ENCODE assay signal across 28 cellular contexts in the genomic region with DNA sequence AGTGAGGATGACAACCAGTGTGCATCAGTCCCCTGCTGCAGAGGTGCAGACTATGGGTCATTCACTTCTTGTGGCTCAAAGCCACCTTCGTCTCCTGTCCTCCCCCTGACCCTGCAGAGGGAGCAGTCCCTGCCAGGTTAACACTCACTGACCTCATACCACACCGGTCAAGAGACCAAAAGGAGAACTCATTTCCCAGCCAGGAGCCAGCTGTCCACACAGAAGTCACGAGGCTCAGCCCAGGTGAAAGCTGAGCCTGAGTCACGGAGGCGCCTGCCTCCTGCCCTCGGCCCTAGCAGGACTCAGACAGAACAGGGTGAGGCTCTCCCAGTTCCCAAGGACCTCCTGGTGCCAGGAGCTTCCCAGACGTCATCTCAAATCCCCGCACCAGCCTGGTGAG.
"Had no signal": no experiment of that assay in that cellular context is flagged by ENCODE, and none has a peak within 500 bp of the region (broad histone marks: within the 10 kb centered on the region; RNA-seq: fewer than 3 reads in every experiment).

No MANE protein-coding gene starts in this region.

- H3K9me3 ChIP-seq: lower lobe of right lung, neutrophil, ovary, suprapubic skin, vagina had no signal

- DNase-seq: heart left ventricle; hypothalamus; immature natural killer cell; left colon; left lung; lower lobe of right lung; mammary epithelial cell; mesenchymal stem cell; naive thymus-derived CD8-positive, alpha-beta T cell; occipital lobe; ovary; retina; right cardiac atrium; stimulated activated CD4-positive, alpha-beta T cell treated with anti-CD3 and anti-CD28 coated beads, Interleukin-1b, Interleukin-23, amount 100 ng/mL, for 48 hours; stimulated activated CD4-positive, alpha-beta T cell treated with anti-CD3 and anti-CD28 coated beads, Interleukin-2, amount 100 ng/mL, for 48 hours; stimulated activated CD4-positive, alpha-beta T cell treated with anti-CD3 and anti-CD28 coated beads, Interleukin-4, amount 100 ng/mL, for 4 hours; stimulated activated CD8-positive, alpha-beta memory T cell treated with anti-CD3 and anti-CD28 coated beads, Interleukin-4, amount 100 ng/mL, for 48 hours; stimulated activated naive CD4-positive, alpha-beta T cell treated with Interleukin-2 at 50 U/mL for 16 hours; tibial artery had no signal

- FAIRE-seq: islet of Langerhans, kidney had no signal

- ATAC-seq: heart left ventricle; left colon; left lung; lower lobe of right lung; naive thymus-derived CD8-positive, alpha-beta T cell; right cardiac atrium; sciatic nerve; stimulated activated memory B cell treated with anti-CD40 and anti-IgM and Interleukin-4, amounts not matched to agents 10 μg/mL and 1 μg/mL and 100 μg/mL, for 72 hours had no signal

- H3K27me3 ChIP-seq: heart left ventricle, left lung, neutrophil, ovary, suprapubic skin, tibial artery, vagina had no signal

- H3K27ac ChIP-seq: heart left ventricle, left lung, lower lobe of right lung, neutrophil, ovary, suprapubic skin, thoracic aorta, tibial artery, vagina had no signal

- H3K36me3 ChIP-seq: heart left ventricle, left lung, lower lobe of right lung, neutrophil, ovary, suprapubic skin, thoracic aorta, tibial artery, vagina had no signal

- H3K4me3 ChIP-seq: heart left ventricle, left lung, lower lobe of right lung, ovary, smooth muscle cell, suprapubic skin, thoracic aorta, tibial artery, vagina had no signal

- H3K4me1 ChIP-seq: heart left ventricle, left lung, lower lobe of right lung, suprapubic skin, tibial artery, vagina had no signal

- H3K4me2 ChIP-seq: smooth muscle cell had no signal
